Comparison of ENCODE assay signal across 9 cellular contexts in the genomic region with DNA sequence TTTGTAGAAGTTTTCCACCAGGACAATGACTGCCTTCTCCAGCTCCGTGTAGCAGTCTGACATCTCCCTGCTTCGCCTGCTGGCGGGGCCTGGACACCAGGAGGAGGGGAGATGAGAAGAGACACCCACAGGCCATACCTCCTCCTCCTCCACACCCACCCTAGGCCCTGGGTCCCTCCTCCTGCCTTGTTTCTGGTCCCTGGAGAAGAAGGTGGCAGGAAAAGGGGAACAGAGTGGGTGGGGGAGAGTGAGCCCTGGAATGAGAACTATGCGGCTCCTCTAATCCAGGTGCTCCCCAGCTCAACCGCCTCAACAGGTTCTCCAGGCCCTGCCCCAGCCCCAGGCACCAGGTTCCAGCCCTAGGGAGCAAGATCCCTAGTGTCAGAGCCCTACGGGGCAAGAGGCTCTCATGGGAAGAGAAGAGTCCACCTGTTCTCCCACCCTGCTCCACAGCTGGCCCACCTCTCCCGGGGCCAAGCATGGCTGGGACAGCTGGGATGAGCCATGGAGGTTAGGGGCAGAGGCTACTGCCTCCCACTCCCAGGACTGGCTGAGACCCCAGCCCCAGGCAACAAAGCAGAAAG. TPM values are rescaled to one million over a fixed set of nuclear protein-coding genes. Genes with fewer than 3 reads are reported as not detected.
A peak's percentile ranks its signal among the peaks of the same experiment; 100 is the strongest.
DNase-seq lines count a peak whose midpoint lies in the region; ATAC-seq and TF ChIP-seq lines count a peak whose summit lies in the region.
"Had no signal": no experiment of that assay in that cellular context is flagged by ENCODE, and none has a peak within 500 bp of the region (broad histone marks: within the 10 kb centered on the region; RNA-seq: fewer than 3 reads in every experiment).

No MANE protein-coding gene starts in this region.

- no peak for TF ChIP-seq CTCF in AG04449 (IDR thresholded peaks at IDR 0.05; ENCODE audit: insufficient read depth, low read length, missing control alignments)
- no peak for TF ChIP-seq CTCF in osteocyte (IDR thresholded peaks at IDR 0.05)

- H3K36me3 ChIP-seq in esophagus (ENCODE audit: control insufficient read depth in 2 of 2, insufficient read depth in 2 of 2, low read length in 1 of 2): peaks cover 0 to 23% of the 10 kb centered on the region in 2 donors

- peak overlapping the region; percentile 99 for H3K27ac Mint-ChIP-seq in osteocyte (ENCODE audit: unreplicated experiment)

- WGBS in esophagus, 2 donors: 51 to 65% methylated on average over 7 of the region's 7 CpGs

- no peaks in the 10 kb centered on the region for H3K27me3 ChIP-seq in esophagus (ENCODE audit: control insufficient read depth in 1 of 2, insufficient read depth in 2 of 2, low read length in 2 of 2)

- ATAC-seq in GM21390 (IDR thresholded peaks at IDR 0.05; ENCODE audit: unreplicated experiment): no peak
- ATAC-seq in GM21367 (IDR thresholded peaks at IDR 0.05; ENCODE audit: unreplicated experiment): no peak

- no peaks in the 10 kb centered on the region for H3K27me3 Mint-ChIP-seq in osteocyte (ENCODE audit: unreplicated experiment)

- CTCF ChIA-PET in AG04449 (lab: Yijun Ruan, JAX): interaction anchor here (0.9 to 2.8 kb wide), 6 partner anchors 10 to 113 kb away, joined by 3 to 13 read pairs (median 6); a partner anchor contains a TSS

- DNase-seq in AG04449 (ENCODE audit: low read depth, low spot score) (no peak), RKO (ENCODE audit: low spot score) (peak; percentile 73), osteocyte (ENCODE audit: extremely low spot score, unreplicated experiment) (no peak), DMS153 (lab: John Stamatoyannopoulos, UW) (no peak), MV-4-11 (lab: John Stamatoyannopoulos, UW) (no peak)
- DNase-seq: NCI-H2227 treated with DMSO at 0.1 percent for 48 hours had no signal

- peaks cover 12% of the 10 kb centered on the region for H3K36me3 Mint-ChIP-seq in osteocyte (ENCODE audit: unreplicated experiment)

- H3K4me1 ChIP-seq in esophagus (ENCODE audit: control insufficient read depth in 2 of 2, insufficient read depth in 2 of 2, low read length in 1 of 2): peaks cover 0 to 17% of the 10 kb centered on the region in 2 donors

- H3K4me3 Mint-ChIP-seq in osteocyte (ENCODE audit: unreplicated experiment): peak overlapping the region; percentile 73

- peaks cover 51% of the 10 kb centered on the region for H3K4me1 Mint-ChIP-seq in osteocyte (ENCODE audit: unreplicated experiment)

- POLR2A ChIA-PET in AG04449 (lab: Yijun Ruan, JAX): interaction anchor here (0.6 to 2.8 kb wide), 5 partner anchors 9 to 27 kb away, joined by 3 to 20 read pairs (median 4); a partner anchor contains a TSS

- peak overlapping the region; percentile 58 for H3K4me3 ChIP-seq in AG04449 (ENCODE audit: low read depth, low read length)
- peak overlapping the region; percentile 50 to 93 for H3K4me3 ChIP-seq in esophagus (ENCODE audit: low read depth in 1 of 2, low read length in 2 of 2)

- no peaks in the 10 kb centered on the region for H3K9me3 Mint-ChIP-seq in osteocyte (ENCODE audit: unreplicated experiment)

- H3K9me3 ChIP-seq in esophagus (ENCODE audit: control insufficient read depth in 2 of 2, insufficient read depth in 1 of 2, low read depth in 1 of 2, low read length in 1 of 2): no peaks in the 10 kb centered on the region

- peak overlapping the region; percentile 96 for H3K27ac ChIP-seq in esophagus (ENCODE audit: low read depth in 2 of 2, low read length in 1 of 2)

RNA-seq across cellular contexts. Expression of a gene that starts 4.8 kb away (rescaled TPM):
- polyA plus RNA-seq in esophagus: 1,000 to 10,000 TPM; 2,016 to 2,151 TPM
- total RNA-seq in osteocyte: 134 and 143 TPM in 2 replicates

RNA-seq across cellular contexts. Expression of a gene that starts 7.9 kb away (rescaled TPM):
- 1,000 to 10,000 TPM; 2,532 to 3,167 TPM for polyA plus RNA-seq in esophagus
- total RNA-seq in osteocyte: not detected in 2 replicates

RNA-seq across cellular contexts. Expression of a gene that starts 19.1 kb away (rescaled TPM):
- 100 to 1,000 TPM in 1 of 2 donors, 10 to 100 TPM in 1; 74.3 to 122 TPM for polyA plus RNA-seq in esophagus
- 126 and 128 TPM in 2 replicates for total RNA-seq in osteocyte

RNA-seq across cellular contexts. Expression of a gene that starts 20.1 kb away (rescaled TPM):
- 1 to 10 TPM in 1 of 2 donors, under 1 TPM in 1; 0.93 to 2.3 TPM for polyA plus RNA-seq in esophagus
- total RNA-seq in osteocyte: 1.1 TPM in 1 of 2 replicates, not detected in the other

RNA-seq across cellular contexts. Expression of a gene that starts 25.7 kb away (rescaled TPM):
- 10 to 100 TPM; 41.6 to 45.5 TPM for polyA plus RNA-seq in esophagus
- 74.3 and 75.2 TPM in 2 replicates for total RNA-seq in osteocyte
